Comparison of ENCODE assay signal across 8 cellular contexts in genomic region chr2:96116424-96116878, GRCh38. TPM values are rescaled to one million over a fixed set of nuclear protein-coding genes. Genes with fewer than 3 reads are reported as not detected.
A peak's percentile ranks its signal among the peaks of the same experiment; 100 is the strongest.
DNase-seq lines count a peak whose midpoint lies in the region; ATAC-seq and TF ChIP-seq lines count a peak whose summit lies in the region.

TSS of gene ADRA2B (minus strand) at chr2:96116571. CDS start at chr2:96116149, 422 bp downstream.

- H3K79me2 ChIP-seq in H9 (ENCODE audit: insufficient read depth, low read length): no peaks in the 10 kb centered on the region

- H3K9ac ChIP-seq in H9 (ENCODE audit: extremely low read depth, insufficient read length, low read length): no peak within 1 kb of the TSS

- no peak within 1 kb of the TSS for H3K4ac ChIP-seq in H9 (ENCODE audit: low read depth, low read length)

- H3K4me3 ChIP-seq in GM08714 (ENCODE audit: low read length) (peak within 1 kb of the TSS; percentile 50; the same call in 1 of the 2 replicates), tibial artery (peak within 1 kb of the TSS; percentile 41 to 53)

- no peaks in the 10 kb centered on the region for H3K4me1 ChIP-seq in H9 (ENCODE audit: insufficient read depth, low read length)
- H3K4me1 ChIP-seq in tibial artery: peaks cover 0 to 21% (median 12%) of the 10 kb centered on the region in 4 donors

- H3K27ac ChIP-seq in H9 (ENCODE audit: insufficient read length, low read depth, low read length) (no peak within 1 kb of the TSS), tibial artery (peak within 1 kb of the TSS in 1 of 2 donors; percentile 2)

- H3K9me3 ChIP-seq in H9 (ENCODE audit: control insufficient read depth, low read depth, low read length): no peaks in the 10 kb centered on the region
- H3K9me3 ChIP-seq in tibial artery: no peaks in the 10 kb centered on the region

- DNase-seq in H9 (peak; percentile 90), NCI-H2196 (lab: John Stamatoyannopoulos, UW; ENCODE audit: unreplicated experiment) (peak; percentile 67), omental fat pad (ENCODE audit: low spot score) (no peak), tibial artery (no peak), retina (no peak)
- peak; percentile 81 for DNase-seq in activated CD8-positive, alpha-beta memory T cell treated with anti-CD3 and anti-CD28 coated beads, Interleukin-2, amount 50 U/mL, for 48 hours

- no peak within 1 kb of the TSS for H4K8ac ChIP-seq in H9 (replicated peaks; ENCODE audit: insufficient read length, low read depth, low read length)

- H2BK120ac ChIP-seq in H9 (ENCODE audit: low read depth, low read length, poor library complexity, severe bottlenecking): no peak within 1 kb of the TSS

- no peak within 1 kb of the TSS for H4K5ac ChIP-seq in H9 (ENCODE audit: insufficient read length, low read depth, low read length)

- H3K4me2 ChIP-seq in H9 (ENCODE audit: insufficient read depth, insufficient read length, low read length): peak within 1 kb of the TSS; percentile 57

- peak within 1 kb of the TSS; percentile 64 to 80 for H3K4me3 Mint-ChIP-seq in H9

- no peak within 1 kb of the TSS for H3K23ac ChIP-seq in H9 (ENCODE audit: insufficient read length, low read depth, low read length)

- intact Hi-C loops in tibial artery (cut with DNase I; ENCODE audit: low total_unique reads): loop anchor here (10.0 kb wide), 1 partner anchor 92 kb away; no protein-coding TSS in a partner anchor

- H2BK20ac ChIP-seq in H9 (ENCODE audit: low read depth, low read length, poor library complexity, severe bottlenecking): no peak within 1 kb of the TSS

- no peaks in the 10 kb centered on the region for H3K36me3 ChIP-seq in tibial artery

- H3K23me2 ChIP-seq in H9 (ENCODE audit: insufficient read length, low read depth, low read length, poor library complexity, severe bottlenecking): peaks cover 9% of the 10 kb centered on the region

- H3K18ac ChIP-seq in H9 (ENCODE audit: insufficient read length, low read depth, low read length): no peak within 1 kb of the TSS

- H3K4me1 Mint-ChIP-seq in H9: peaks cover 22 to 42% of the 10 kb centered on the region in 2 experiments

- H3K36me3 Mint-ChIP-seq in H9 (ENCODE audit: insufficient read depth in 1 of 3, low read depth in 3 of 3): peaks cover 0 to 8% (median 8%) of the 10 kb centered on the region in 3 experiments; a peak in 4 of 7 replicates

- H2BK15ac ChIP-seq in H9 (ENCODE audit: low read depth, low read length): no peak within 1 kb of the TSS; the same call in 1 of the 2 replicates

- H3K27ac Mint-ChIP-seq in H9: no peak within 1 kb of the TSS

- H2BK5ac ChIP-seq in H9 (ENCODE audit: insufficient read length, low read length): no peak within 1 kb of the TSS

- H2AFZ ChIP-seq in H9 (ENCODE audit: low read length): no peak within 1 kb of the TSS

- no peaks in the 10 kb centered on the region; the same call in 1 of the 2 replicates for H3K27me3 ChIP-seq in H9 (ENCODE audit: insufficient read depth, low read length)
- H3K27me3 ChIP-seq in tibial artery: peaks cover 0 to 70% of the 10 kb centered on the region in 2 donors

- H4K91ac ChIP-seq in H9 (ENCODE audit: insufficient read length, low read depth, low read length): no peak within 1 kb of the TSS

- H3K79me1 ChIP-seq in H9 (ENCODE audit: insufficient read depth, low read depth, low read length, poor library complexity, severe bottlenecking): no peaks in the 10 kb centered on the region

- H3K56ac ChIP-seq in H9 (ENCODE audit: insufficient read length, low read depth, low read length): no peak within 1 kb of the TSS

- peaks cover 2 to 4% of the 10 kb centered on the region in 2 experiments; a peak in 2 of 5 replicates for H3K9me3 Mint-ChIP-seq in H9

- no peaks in the 10 kb centered on the region for H4K20me1 ChIP-seq in H9 (ENCODE audit: control insufficient read depth, insufficient read depth, insufficient read length)

- H2BK12ac ChIP-seq in H9 (ENCODE audit: insufficient read length, low read depth, low read length): no peak within 1 kb of the TSS

- H2AK5ac ChIP-seq in H9 (ENCODE audit: insufficient read length, low read length): no peak within 1 kb of the TSS

- H3K14ac ChIP-seq in H9 (ENCODE audit: insufficient read depth, low read length): peak within 1 kb of the TSS; percentile 40; the same call in 1 of the 2 replicates

- ATAC-seq in esophagus mucosa (peak; percentile 81), omental fat pad (ENCODE audit: low FRiP score) (peak; percentile 51)

- peaks cover 66% of the 10 kb centered on the region for H3K27me3 Mint-ChIP-seq in H9 (ENCODE audit: low read depth)

- H3T11ph ChIP-seq in H9 (ENCODE audit: low read length): no peak within 1 kb of the TSS

- WGBS in H9 (ENCODE audit: extremely low coverage, insufficient read length, low lambda C conversion rate): no CpG with 5 or more reads among the region's 64 CpGs

- no peak for TF ChIP-seq CTCF in H9 (conservative IDR thresholded peaks at IDR 0.05)
- no peak for TF ChIP-seq CTCF in omental fat pad (IDR thresholded peaks at IDR 0.05)
- TF ChIP-seq CTCF in tibial artery (IDR thresholded peaks at IDR 0.05): no peak

RNA-seq across cellular contexts. Expression of gene ADRA2B, which starts in this region (rescaled TPM):
- total RNA-seq in H9 (2021) (2.7 TPM in 2 replicates), esophagus mucosa (not detected), omental fat pad (1 to 10 TPM in 3 of 4 donors, under 1 TPM in 1; 0.63 to 9.8 (median 2.6) TPM)

Comparison
In these comparisons a context has a peak if more than half of its experiments do, and no peak if none do; other contexts are left out.
1. Peak in ATAC-seq in esophagus mucosa; RNA of the gene not detected or under 1 TPM.
2. DNase-seq: peak in H9 (single experiment), NCI-H2196 (single experiment) and activated CD8-positive, alpha-beta memory T cell treated with anti-CD3 and anti-CD28 coated beads, Interleukin-2, amount 50 U/mL, for 48 hours (single experiment); none in omental fat pad (single experiment), tibial artery (0 of 2) and retina (single experiment).